In genomic region chr14:103111297-103111981, GRCh38 we compare ENCODE assay signal across 19 cellular contexts. TPM values are rescaled to one million over a fixed set of nuclear protein-coding genes. Genes with fewer than 3 reads are reported as not detected.
DNase-seq lines count a peak whose midpoint lies in the region; TF ChIP-seq lines count a peak whose summit lies in the region.
"Had no signal": no experiment of that assay in that cellular context is flagged by ENCODE, and none has a peak within 500 bp of the region (broad histone marks: within the 10 kb centered on the region; RNA-seq: fewer than 3 reads in every experiment).

No MANE protein-coding gene starts in this region.

- H3K79me2 ChIP-seq in OCI-LY3 (ENCODE audit: low read length) (no peaks in the 10 kb centered on the region), smooth muscle cell (ENCODE audit: low read depth) (no peaks in the 10 kb centered on the region)

- WGBS in smooth muscle cell (ENCODE audit: low lambda C conversion rate), result 93% methylated on average over 4 of the region's 5 CpGs

- H3F3A ChIP-seq in smooth muscle cell (ENCODE audit: low read depth), result no peaks in the 10 kb centered on the region

- TF ChIP-seq CTCF in GM12864 (IDR thresholded peaks at IDR 0.05; ENCODE audit: low read depth, low read length, missing control alignments) (no peak), OCI-LY3 (IDR thresholded peaks at IDR 0.05; ENCODE audit: low read depth, low read length) (no peak), smooth muscle cell (IDR thresholded peaks at IDR 0.05; ENCODE audit: borderline replicate concordance, insufficient read depth, poor library complexity, severe bottlenecking) (no peak)

- no peaks in the 10 kb centered on the region for H3K36me3 ChIP-seq in OCI-LY3 (replicated peaks; ENCODE audit: low read depth, low read length)
- H3K36me3 ChIP-seq in smooth muscle cell (ENCODE audit: low read depth), result no peaks in the 10 kb centered on the region
- H3K36me3 ChIP-seq: cardiac muscle cell, MG63 had no signal

- H3K9me3 ChIP-seq in OCI-LY3 (ENCODE audit: insufficient read depth, low read length), result no peaks in the 10 kb centered on the region
- H3K9me3 ChIP-seq in iPS-18c (ENCODE audit: control insufficient read depth, insufficient read depth, low read length), result no peaks in the 10 kb centered on the region
- no peaks in the 10 kb centered on the region for H3K9me3 ChIP-seq in smooth muscle cell (replicated peaks; ENCODE audit: low read depth)
- H3K9me3 ChIP-seq: MG63 had no signal

- peak overlapping the region; percentile 70 for H3K9ac ChIP-seq in OCI-LY3 (ENCODE audit: low read length)
- H3K9ac ChIP-seq in smooth muscle cell (ENCODE audit: low read depth), result no peak overlapping the region

- H3K4me2 ChIP-seq in OCI-LY3 (ENCODE audit: low read length) (peak overlapping the region; percentile 79), smooth muscle cell (peak overlapping the region; percentile 81)

- peaks cover 86% of the 10 kb centered on the region for H3K4me1 ChIP-seq in OCI-LY3 (ENCODE audit: low read length)
- peaks cover 23% of the 10 kb centered on the region for H3K4me1 ChIP-seq in smooth muscle cell (ENCODE audit: low read depth)

- H4K20me1 ChIP-seq in OCI-LY3 (ENCODE audit: insufficient read depth, low read length) (no peaks in the 10 kb centered on the region), smooth muscle cell (ENCODE audit: low read depth) (no peaks in the 10 kb centered on the region)

- no peak for DNase-seq in GM12864 (ENCODE audit: low read depth)
- DNase-seq in smooth muscle cell (lab: John Stamatoyannopoulos, UW; ENCODE audit: unreplicated experiment), result no peak
- no peak for DNase-seq in cerebellar nuclear complex (lab: John Stamatoyannopoulos, UW)
- no peak for DNase-seq in activated CD4-positive, alpha-beta T cell treated with anti-CD3 and anti-CD28 coated beads for 4 hours
- DNase-seq in NCI-H446 treated with DMSO at 0.1 percent for 48 hours (lab: John Stamatoyannopoulos, UW), result no peak
- DNase-seq in iPS-NIHi7 (ENCODE audit: extremely low spot score), result no peak
- DNase-seq: activated CD4-positive, alpha-beta memory T cell treated with anti-CD3 and anti-CD28 coated beads for 36 hours; activated naive CD4-positive, alpha-beta T cell treated with anti-CD3 and anti-CD28 coated beads for 36 hours; MG63; stimulated activated CD4-positive, alpha-beta T cell treated with anti-CD3 and anti-CD28 coated beads, Interleukin-1b, Interleukin-23, amount 100 ng/mL, for 48 hours; T-helper 9 cell had no signal

- peak overlapping the region; percentile 92 for H3K27ac ChIP-seq in OCI-LY3 (ENCODE audit: low read length)
- no peak overlapping the region for H3K27ac ChIP-seq in smooth muscle cell (ENCODE audit: low read depth)
- H3K27ac ChIP-seq: C4-2B, cardiac muscle cell, epithelial cell of prostate had no signal

- H3K4me3 ChIP-seq in GM12864 (ENCODE audit: low read depth, low read length) (peak overlapping the region; percentile 7; the same call in 1 of the 2 replicates), OCI-LY3 (ENCODE audit: low read length) (peak overlapping the region; percentile 67), iPS-18c (ENCODE audit: insufficient read depth, low read depth, low read length) (peak overlapping the region; percentile 3; the same call in 1 of the 2 replicates), smooth muscle cell (no peak overlapping the region)
- H3K4me3 ChIP-seq: cardiac muscle cell, lung, MG63 had no signal

- H3K27me3 ChIP-seq in OCI-LY3 (ENCODE audit: low read depth, low read length), result no peaks in the 10 kb centered on the region
- no peaks in the 10 kb centered on the region for H3K27me3 ChIP-seq in smooth muscle cell (ENCODE audit: low read depth)
- H3K27me3 ChIP-seq: cardiac muscle cell, MG63 had no signal

- H2AFZ ChIP-seq in OCI-LY3 (ENCODE audit: low read depth, low read length) (no peak overlapping the region), smooth muscle cell (ENCODE audit: low read depth) (no peak overlapping the region)

RNA-seq across cellular contexts. Expression of gene TNFAIP2, which starts 11.8 kb away (rescaled TPM):
- total RNA-seq in smooth muscle cell, result 35.7 and 46.5 TPM in 2 replicates
- polyA plus RNA-seq in smooth muscle cell, result 57.7 and 76.5 TPM in 2 replicates

RNA-seq across cellular contexts. Expression of gene EXOC3L4, which starts 16.9 kb away (rescaled TPM):
- not detected in 2 replicates for total RNA-seq in smooth muscle cell
- polyA plus RNA-seq in smooth muscle cell, result not detected in 2 replicates
- total RNA-seq: activated CD4-positive, alpha-beta memory T cell treated with anti-CD3 and anti-CD28 coated beads for 36 hours; activated naive CD4-positive, alpha-beta T cell treated with anti-CD3 and anti-CD28 coated beads for 36 hours; RPMI7951 had no signal

RNA-seq across cellular contexts. Expression of gene LBHD2, which starts 27.4 kb away (rescaled TPM):
- not detected in 2 replicates for total RNA-seq in smooth muscle cell
- polyA plus RNA-seq in smooth muscle cell, result not detected in 2 replicates
- total RNA-seq: activated CD4-positive, alpha-beta memory T cell treated with anti-CD3 and anti-CD28 coated beads for 36 hours; activated naive CD4-positive, alpha-beta T cell treated with anti-CD3 and anti-CD28 coated beads for 36 hours; cardiac muscle cell; lung; osteocyte; RPMI7951 had no signal
- polyA plus RNA-seq: cardiac muscle cell had no signal

RNA-seq across cellular contexts. Expression of gene CDC42BPB, which starts 54.1 kb away (rescaled TPM):
- 56.6 and 71.2 TPM in 2 replicates for total RNA-seq in smooth muscle cell
- 11.3 and 14.4 TPM in 2 replicates for polyA plus RNA-seq in smooth muscle cell
